ENCODE assay signal across 1 cellular context in genomic region chr6:155883741-155884140, GRCh38.
TF ChIP-seq lines count a peak whose summit lies in the region.

No MANE protein-coding gene starts in this region.

TF ChIP-seq in IMR-90, 13 proteins besides CTCF, POLR2A, EP300 and RAD21 (continued from another document):
- TF ChIP-seq USF2 (IDR thresholded peaks at IDR 0.05; ENCODE audit: low read depth, low read length) (peak; percentile 52; the same call in 1 of the 2 replicates), FOS (IDR thresholded peaks at IDR 0.05; ENCODE audit: low read depth, low read length) (0 out of 2 replicates have a peak, but pooled peaks have one; percentile 19), RCOR1 (IDR thresholded peaks at IDR 0.05; ENCODE audit: insufficient replicate concordance, low read length) (peak; percentile 29), ELK1 (IDR thresholded peaks at IDR 0.05; ENCODE audit: borderline replicate concordance, low read depth, low read length) (no peak), MAFK (IDR thresholded peaks at IDR 0.05; ENCODE audit: low read depth, low read length) (no peak), CEBPB (IDR thresholded peaks at IDR 0.05; ENCODE audit: low read depth, low read length) (no peak), NFE2L2 (IDR thresholded peaks at IDR 0.05; ENCODE audit: low read depth, low read length) (no peak)
